ENCODE assay signal across 9 cellular contexts in genomic region chr1:93844262-93845045, GRCh38. TPM values are rescaled to one million over a fixed set of nuclear protein-coding genes. Genes with fewer than 3 reads are reported as not detected.
A peak's percentile ranks its signal among the peaks of the same experiment; 100 is the strongest.
DNase-seq lines count a peak whose midpoint lies in the region; ATAC-seq, FAIRE-seq and TF ChIP-seq lines count a peak whose summit lies in the region.
"Had no signal": no experiment of that assay in that cellular context is flagged by ENCODE, and none has a peak within 500 bp of the region (broad histone marks: within the 10 kb centered on the region; RNA-seq: fewer than 3 reads in every experiment).

No MANE protein-coding gene starts in this region.

- intact Hi-C loops in K562 (cut with micrococcal nuclease) (loop anchor here (1.0 to 5.0 kb wide), 5 partner anchors 30 to 540 kb away; no protein-coding TSS in a partner anchor), kidney (cut with DNase I) (no loop called here)

- H3K36me3 ChIP-seq in SJCRH30 (no peaks in the 10 kb centered on the region), K562 (ENCODE audit: control insufficient read depth, insufficient read depth, low read length) (no peaks in the 10 kb centered on the region), kidney (ENCODE audit: control insufficient read depth in 1 of 2, insufficient read depth in 2 of 2, low read length in 2 of 2) (no peaks in the 10 kb centered on the region)

- FAIRE-seq in A204.1 (lab: Jason Lieb, UNC) (peak; percentile 86), K562 (lab: Jason Lieb, UNC) (peak; percentile 97), kidney (lab: Jason Lieb, UNC) (peak; percentile 85)

- peak; percentile 34 for ATAC-seq in K562
- no peak for ATAC-seq in GM18517 (IDR thresholded peaks at IDR 0.05; ENCODE audit: unreplicated experiment)

- BruUV-seq in K562 (replicated peaks; lab: Mats Ljungman, UMichigan) = no TSS peak

- DNase-seq in EL (peak; percentile 80), MV-4-11 (lab: John Stamatoyannopoulos, UW) (peak; percentile 72), SJCRH30 (peak; percentile 62 to 87), K562 (ENCODE audit: extremely low read depth in 1 of 4, low spot score in 3 of 4) (peak; percentile 65 to 82 (median 69)), kidney (no peak), stromal cell of bone marrow (ENCODE audit: low read depth) (peak; percentile 70)

- H3K79me2 ChIP-seq in K562 (ENCODE audit: control insufficient read depth, insufficient read depth, low read length) = no peaks in the 10 kb centered on the region

- no peak overlapping the region; the same call in 1 of the 2 replicates for H3K4me2 ChIP-seq in K562 (ENCODE audit: insufficient read depth, low read length)

- CTCF ChIA-PET in K562 (lab: Yijun Ruan, JAX; ENCODE audit: low intra/inter-chr PET ratio) = interaction anchor here (0.5 to 3.2 kb wide), 6 partner anchors 26 to 482 kb away, joined by 3 to 31 read pairs (median 4); no protein-coding TSS in a partner anchor

- H3K9me3 ChIP-seq in SJCRH30 (replicated peaks) = no peaks in the 10 kb centered on the region
- no peaks in the 10 kb centered on the region for H3K9me3 ChIP-seq in K562 (replicated peaks; ENCODE audit: control insufficient read depth, insufficient read depth, low read depth, low read length)
- H3K9me3 ChIP-seq in kidney (ENCODE audit: control insufficient read depth in 1 of 2, low read length in 2 of 2) = no peaks in the 10 kb centered on the region

- TF ChIP-seq RAD21 in K562 (CRISPR knock-in tag; conservative IDR thresholded peaks at IDR 0.05 in 1 of 2, IDR thresholded peaks at IDR 0.05 in 1 of 2) = peak; percentile 89 to 90

- 20% methylated on average over 8 of the region's 8 CpGs for WGBS in K562 (ENCODE audit: insufficient coverage, low coverage, missing lambda C conversion rate)

- no peak overlapping the region for H3K9ac ChIP-seq in K562 (ENCODE audit: insufficient read depth in 1 of 2, low read depth in 2 of 2, low read length in 2 of 2)
- no peak overlapping the region for H3K9ac ChIP-seq in kidney (ENCODE audit: low read length in 2 of 2)

- H2AFZ ChIP-seq in K562 (ENCODE audit: low read depth, low read length) = 0 out of 2 replicates have a peak overlapping the region, but pooled peaks have one; percentile 53

- H3K9me1 ChIP-seq in K562 (ENCODE audit: control insufficient read depth, insufficient read depth, low read length) = no peaks in the 10 kb centered on the region

- POLR2A ChIA-PET in K562 (lab: Yijun Ruan, JAX) = interaction anchor here (0.6 to 1.9 kb wide), 5 partner anchors 27 to 520 kb away, joined by 3 to 11 read pairs (median 3); no protein-coding TSS in a partner anchor

- H3K27ac ChIP-seq in SJCRH30 (peak overlapping the region; percentile 92), K562 (ENCODE audit: extremely low read depth, low read depth, low read length) (no peak overlapping the region), kidney (ENCODE audit: low read depth in 2 of 2, low read length in 2 of 2) (no peak overlapping the region)

- no peaks in the 10 kb centered on the region for H4K20me1 ChIP-seq in K562 (replicated peaks; ENCODE audit: control insufficient read depth, insufficient read depth, low read length)

- in situ Hi-C loops in K562 (cut with MboI) = no loop called here

- H3K4me3 ChIP-seq in SJCRH30 = no peak overlapping the region
- no peak overlapping the region for H3K4me3 ChIP-seq in K562
- H3K4me3 ChIP-seq in kidney (ENCODE audit: low read length in 2 of 2) = no peak overlapping the region
- H3K4me3 ChIP-seq: skin epidermis had no signal

- H3K4me1 ChIP-seq in SJCRH30 (peaks cover 8% of the 10 kb centered on the region), K562 (replicated peaks in 1 of 2; ENCODE audit: control insufficient read depth in 2 of 2, insufficient read depth in 2 of 2, low read length in 2 of 2) (peaks cover 13 to 21% of the 10 kb centered on the region in 2 experiments; a peak in 4 of 5 replicates), kidney (ENCODE audit: control insufficient read depth in 1 of 2, insufficient read depth in 1 of 2, low read depth in 1 of 2, low read length in 2 of 2) (peaks cover 7% of the 10 kb centered on the region in 2 donors)

- peak; percentile 75 to 93 (median 78) for TF ChIP-seq CTCF in K562 (IDR thresholded peaks at IDR 0.05 in 2 of 3, conservative IDR thresholded peaks at IDR 0.05 in 1 of 3; ENCODE audit: insufficient read depth in 2 of 3, low read depth in 1 of 3, low read length in 3 of 3)
- TF ChIP-seq CTCF in kidney (IDR thresholded peaks at IDR 0.05; ENCODE audit: borderline replicate concordance, extremely low read depth, insufficient read depth) = peak; percentile 79

- TF ChIP-seq EP300 in K562 (IDR thresholded peaks at IDR 0.05; ENCODE audit: low read length) = peak; percentile 47; the same call in 1 of the 2 replicates

- no peak for TF ChIP-seq POLR2A in K562 (conservative IDR thresholded peaks at IDR 0.05)

- H3K27me3 ChIP-seq in SJCRH30 = no peaks in the 10 kb centered on the region
- H3K27me3 ChIP-seq in K562 (ENCODE audit: control insufficient read depth in 2 of 2, insufficient read depth in 2 of 2, low read length in 2 of 2) = no peaks in the 10 kb centered on the region

TF ChIP-seq in K562, 482 proteins besides CTCF, POLR2A, EP300 and RAD21 (continues in another document):
- TF ChIP-seq POLR2G (IDR thresholded peaks at IDR 0.05; ENCODE audit: low read depth, low read length) (no peak), THAP7 (CRISPR knock-in tag; IDR thresholded peaks at IDR 0.05) (no peak), RFX5 (IDR thresholded peaks at IDR 0.05; ENCODE audit: low read depth, low read length) (0 out of 2 replicates have a peak, but pooled peaks have one; percentile 4), WHSC1 (IDR thresholded peaks at IDR 0.05; ENCODE audit: low read length) (no peak), SIN3B (IDR thresholded peaks at IDR 0.05; ENCODE audit: low read depth) (no peak), GATAD2B (IDR thresholded peaks at IDR 0.05; ENCODE audit: borderline replicate concordance) (no peak), BCOR (IDR thresholded peaks at IDR 0.05) (peak; percentile 25; the same call in 1 of the 2 replicates), BCL6 (CRISPR knock-in tag; IDR thresholded peaks at IDR 0.05) (no peak), DEAF1 (CRISPR knock-in tag; IDR thresholded peaks at IDR 0.05) (peak; percentile 72), DNMT1 (IDR thresholded peaks at IDR 0.05) (no peak), MBD2 (IDR thresholded peaks at IDR 0.05; ENCODE audit: borderline replicate concordance, low read depth) (no peak), CBX8 (IDR thresholded peaks at IDR 0.05; ENCODE audit: borderline replicate concordance, extremely low read depth, low read depth, low read length, poor library complexity, severe bottlenecking) (no peak)

RNA-seq across cellular contexts. Expression of gene DNTTIP2, which starts 34.6 kb away (rescaled TPM):
- 64.7 and 79.8 TPM in 2 replicates for total RNA-seq in SJCRH30 (2014; rRNA removed; shearing (Covaris generic))
- 50.5 and 141 TPM in 2 replicates for total RNA-seq in K562 (2011; cell fraction: chromatin; rRNA removed; ENCODE audit: low replicate concordance)
- 40.2 and 49.0 TPM in 2 replicates for total RNA-seq in K562 (2011; cell fraction: nucleolus; rRNA removed)
- 77.8 and 89.5 TPM in 2 replicates for total RNA-seq in K562 (2011; cell fraction: nucleoplasm; rRNA removed)
- total RNA-seq in K562 (2014; rRNA removed) (50.4 and 59.2 TPM in 2 replicates), K562 (2014; rRNA removed; fragmentation: Illumina TruSeq; extraction: Trizol) (106 and 136 TPM in 2 replicates), K562 (2015; rRNA removed; fragmentation: Illumina TruSeq; extraction: Trizol) (87.9 and 97.0 TPM in 2 replicates), K562 (2021) (85.2 and 91.9 TPM in 2 replicates), kidney (48.4 TPM)
- polyA plus RNA-seq in K562 (2011; rRNA removed) (56.1 and 75.0 TPM in 2 replicates), K562 (2014; fragmentation: Illumina TruSeq; extraction: Trizol) (87.6 and 113 TPM in 2 replicates), K562 (2014; fragmentation: Nextera tagmentation; extraction: Ambion mirVana) (100 to 1,000 TPM; 113 to 138 TPM), K562 (2014; rRNA removed) (59.7 and 75.4 TPM in 2 replicates), kidney (ENCODE audit: insufficient read depth, low read depth, low replicate concordance) (47.3 TPM)
- 3.9 and 5.5 TPM in 2 replicates for polyA plus RNA-seq in K562 (2011; cell fraction: cytosol; rRNA removed)
- polyA plus RNA-seq in K562 (2011; cell fraction: nucleus; rRNA removed) = 140 and 149 TPM in 2 replicates
- polyA plus RNA-seq in K562 (2012) = 46.3 and 75.3 TPM in 2 replicates
- 119 and 126 TPM in 2 replicates for polyA minus RNA-seq in K562 (2011; rRNA and poly(A)+ RNA removed)
- polyA minus RNA-seq in K562 (2011; cell fraction: cytosol; rRNA and poly(A)+ RNA removed) = 15.1 and 17.9 TPM in 2 replicates
- polyA minus RNA-seq in K562 (2011; cell fraction: nucleus; rRNA and poly(A)+ RNA removed) = 31.6 and 79.9 TPM in 2 replicates
